In genomic region chr11:114322934-114323333, GRCh38 we compare ENCODE assay signal across 1 cellular context.
TF ChIP-seq lines count a peak whose summit lies in the region.

No MANE protein-coding gene starts in this region.

TF ChIP-seq in GM23338, 12 proteins besides CTCF, POLR2A, EP300 and RAD21 (continued from another document):
- TF ChIP-seq, protein P1, sequence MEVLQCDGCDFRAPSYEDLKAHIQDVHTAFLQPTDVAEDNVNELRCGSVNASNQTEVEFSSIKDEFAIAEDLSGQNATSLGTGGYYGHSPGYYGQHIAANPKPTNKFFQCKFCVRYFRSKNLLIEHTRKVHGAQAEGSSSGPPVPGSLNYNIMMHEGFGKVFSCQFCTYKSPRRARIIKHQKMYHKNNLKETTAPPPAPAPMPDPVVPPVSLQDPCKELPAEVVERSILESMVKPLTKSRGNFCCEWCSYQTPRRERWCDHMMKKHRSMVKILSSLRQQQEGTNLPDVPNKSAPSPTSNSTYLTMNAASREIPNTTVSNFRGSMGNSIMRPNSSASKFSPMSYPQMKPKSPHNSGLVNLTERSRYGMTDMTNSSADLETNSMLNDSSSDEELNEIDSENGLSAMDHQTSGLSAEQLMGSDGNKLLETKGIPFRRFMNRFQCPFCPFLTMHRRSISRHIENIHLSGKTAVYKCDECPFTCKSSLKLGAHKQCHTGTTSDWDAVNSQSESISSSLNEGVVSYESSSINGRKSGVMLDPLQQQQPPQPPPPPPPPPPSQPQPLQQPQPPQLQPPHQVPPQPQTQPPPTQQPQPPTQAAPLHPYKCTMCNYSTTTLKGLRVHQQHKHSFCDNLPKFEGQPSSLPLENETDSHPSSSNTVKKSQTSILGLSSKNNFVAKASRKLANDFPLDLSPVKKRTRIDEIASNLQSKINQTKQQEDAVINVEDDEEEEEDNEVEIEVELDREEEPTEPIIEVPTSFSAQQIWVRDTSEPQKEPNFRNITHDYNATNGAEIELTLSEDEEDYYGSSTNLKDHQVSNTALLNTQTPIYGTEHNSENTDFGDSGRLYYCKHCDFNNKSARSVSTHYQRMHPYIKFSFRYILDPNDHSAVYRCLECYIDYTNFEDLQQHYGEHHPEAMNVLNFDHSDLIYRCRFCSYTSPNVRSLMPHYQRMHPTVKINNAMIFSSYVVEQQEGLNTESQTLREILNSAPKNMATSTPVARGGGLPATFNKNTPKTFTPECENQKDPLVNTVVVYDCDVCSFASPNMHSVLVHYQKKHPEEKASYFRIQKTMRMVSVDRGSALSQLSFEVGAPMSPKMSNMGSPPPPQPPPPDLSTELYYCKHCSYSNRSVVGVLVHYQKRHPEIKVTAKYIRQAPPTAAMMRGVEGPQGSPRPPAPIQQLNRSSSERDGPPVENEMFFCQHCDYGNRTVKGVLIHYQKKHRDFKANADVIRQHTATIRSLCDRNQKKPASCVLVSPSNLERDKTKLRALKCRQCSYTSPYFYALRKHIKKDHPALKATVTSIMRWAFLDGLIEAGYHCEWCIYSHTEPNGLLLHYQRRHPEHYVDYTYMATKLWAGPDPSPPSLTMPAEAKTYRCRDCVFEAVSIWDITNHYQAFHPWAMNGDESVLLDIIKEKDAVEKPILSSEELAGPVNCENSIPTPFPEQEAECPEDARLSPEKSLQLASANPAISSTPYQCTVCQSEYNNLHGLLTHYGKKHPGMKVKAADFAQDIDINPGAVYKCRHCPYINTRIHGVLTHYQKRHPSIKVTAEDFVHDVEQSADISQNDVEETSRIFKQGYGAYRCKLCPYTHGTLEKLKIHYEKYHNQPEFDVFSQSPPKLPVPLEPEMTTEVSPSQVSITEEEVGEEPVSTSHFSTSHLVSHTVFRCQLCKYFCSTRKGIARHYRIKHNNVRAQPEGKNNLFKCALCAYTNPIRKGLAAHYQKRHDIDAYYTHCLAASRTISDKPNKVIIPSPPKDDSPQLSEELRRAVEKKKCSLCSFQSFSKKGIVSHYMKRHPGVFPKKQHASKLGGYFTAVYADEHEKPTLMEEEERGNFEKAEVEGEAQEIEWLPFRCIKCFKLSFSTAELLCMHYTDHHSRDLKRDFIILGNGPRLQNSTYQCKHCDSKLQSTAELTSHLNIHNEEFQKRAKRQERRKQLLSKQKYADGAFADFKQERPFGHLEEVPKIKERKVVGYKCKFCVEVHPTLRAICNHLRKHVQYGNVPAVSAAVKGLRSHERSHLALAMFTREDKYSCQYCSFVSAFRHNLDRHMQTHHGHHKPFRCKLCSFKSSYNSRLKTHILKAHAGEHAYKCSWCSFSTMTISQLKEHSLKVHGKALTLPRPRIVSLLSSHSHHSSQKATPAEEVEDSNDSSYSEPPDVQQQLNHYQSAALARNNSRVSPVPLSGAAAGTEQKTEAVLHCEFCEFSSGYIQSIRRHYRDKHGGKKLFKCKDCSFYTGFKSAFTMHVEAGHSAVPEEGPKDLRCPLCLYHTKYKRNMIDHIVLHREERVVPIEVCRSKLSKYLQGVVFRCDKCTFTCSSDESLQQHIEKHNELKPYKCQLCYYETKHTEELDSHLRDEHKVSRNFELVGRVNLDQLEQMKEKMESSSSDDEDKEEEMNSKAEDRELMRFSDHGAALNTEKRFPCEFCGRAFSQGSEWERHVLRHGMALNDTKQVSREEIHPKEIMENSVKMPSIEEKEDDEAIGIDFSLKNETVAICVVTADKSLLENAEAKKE (CRISPR knock-in tag; IDR thresholded peaks at IDR 0.05), result no peak
- no peak for TF ChIP-seq JUNB (IDR thresholded peaks at IDR 0.05; ENCODE audit: unreplicated experiment)
- TF ChIP-seq ZNF114 (CRISPR knock-in tag; IDR thresholded peaks at IDR 0.05), result no peak
- TF ChIP-seq EZH2phosphoT487 (IDR thresholded peaks at IDR 0.05; ENCODE audit: unreplicated experiment), result no peak
- TF ChIP-seq STAT1 (IDR thresholded peaks at IDR 0.05; ENCODE audit: unreplicated experiment), result no peak
